Comparison of ENCODE assay signal across 29 cellular contexts in the genomic region with DNA sequence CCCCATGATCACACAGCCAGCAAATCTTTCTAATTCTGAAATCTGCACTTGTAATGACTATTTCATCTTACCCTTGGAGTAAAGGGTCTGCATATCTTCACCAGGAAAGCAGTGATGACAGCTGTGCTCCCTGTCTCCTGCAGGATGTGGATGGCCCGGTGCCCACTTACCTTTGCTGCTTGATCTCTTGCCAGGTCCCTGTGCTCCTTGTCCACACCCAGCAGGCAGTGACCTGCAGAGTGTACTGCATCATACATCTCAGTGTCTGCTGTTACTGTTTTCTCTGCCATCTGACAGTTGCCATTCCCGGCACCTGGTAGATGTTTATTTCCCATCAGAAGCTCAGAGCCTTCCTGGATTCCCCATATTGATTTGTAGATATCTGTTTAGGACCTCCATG.
"Had no signal": no experiment of that assay in that cellular context is flagged by ENCODE, and none has a peak within 500 bp of the region (broad histone marks: within the 10 kb centered on the region; RNA-seq: fewer than 3 reads in every experiment).

No MANE protein-coding gene starts in this region.

- H3K9me3 ChIP-seq: thyroid gland, upper lobe of right lung had no signal

- H3K4me2 ChIP-seq: smooth muscle cell had no signal

- ATAC-seq: activated CD8-positive, alpha-beta memory T cell treated with anti-CD3 and anti-CD28 coated beads, Interleukin-2, amount 10 ng/mL, durations not matched to agents 7 days and 5 days; activated CD8-positive, alpha-beta T cell treated with anti-CD3 and anti-CD28 coated beads for 36 hours; activated naive CD8-positive, alpha-beta T cell treated with anti-CD3 and anti-CD28 coated beads, Interleukin-2, amount 50 U/mL, for 24 hours; esophagus mucosa; foreskin keratinocyte; heart left ventricle; left lung; lower lobe of right lung; natural killer cell; stimulated activated memory B cell treated with anti-CD40 and anti-IgM and Interleukin-4, amounts not matched to agents 10 μg/mL and 1 μg/mL and 100 μg/mL, for 72 hours; stimulated activated naive CD8-positive, alpha-beta T cell treated with anti-CD3 and anti-CD28 coated beads, Interleukin-15, amount 100 ng/mL, for 72 hours; upper lobe of right lung had no signal

- H3K4me3 ChIP-seq: breast epithelium, heart left ventricle, left lung, lower lobe of right lung, right atrium auricular region, smooth muscle cell, thyroid gland, upper lobe of right lung had no signal

- DNase-seq: activated B cell treated with CpG ODN at 0.5 μM for 24 hours; activated CD4-positive, alpha-beta T cell treated with anti-CD3 and anti-CD28 coated beads, Interleukin-2, amount 50 U/mL, for 1 hour; activated CD8-positive, alpha-beta memory T cell treated with anti-CD3 and anti-CD28 coated beads, Interleukin-2, amount 10 ng/mL, durations not matched to agents 7 days and 5 days; activated CD8-positive, alpha-beta T cell treated with anti-CD3 and anti-CD28 coated beads for 36 hours; activated naive CD8-positive, alpha-beta T cell treated with anti-CD3 and anti-CD28 coated beads, Interleukin-2, amount 50 U/mL, for 24 hours; activated T-cell treated with anti-CD3 and anti-CD28 coated beads, Interleukin-2, amount 50 U/mL, for 48 hours; amygdala; endodermal cell; foreskin keratinocyte; heart left ventricle; hypothalamus; immature natural killer cell; kidney; left lung; lower lobe of right lung; mesenchymal stem cell; natural killer cell; stimulated activated CD4-positive, alpha-beta T cell treated with anti-CD3 and anti-CD28 coated beads, Interleukin-1b, Interleukin-23, amount 100 ng/mL, for 48 hours; stimulated activated CD4-positive, alpha-beta T cell treated with anti-CD3 and anti-CD28 coated beads, Interleukin-4, amount 100 ng/mL, for 4 hours; stimulated activated CD8-positive, alpha-beta memory T cell treated with anti-CD3 and anti-CD28 coated beads, Interleukin-4, amount 100 ng/mL, for 48 hours; stimulated activated naive CD8-positive, alpha-beta T cell treated with anti-CD3 and anti-CD28 coated beads, Interleukin-15, amount 100 ng/mL, for 72 hours; substantia nigra; upper lobe of right lung had no signal

- H3K4me1 ChIP-seq: breast epithelium, foreskin keratinocyte, heart left ventricle, left lung, lower lobe of right lung, right atrium auricular region, thyroid gland, upper lobe of right lung had no signal

- H3K27ac ChIP-seq: breast epithelium, foreskin keratinocyte, heart left ventricle, left lung, lower lobe of right lung, right atrium auricular region, thyroid gland, upper lobe of right lung had no signal

- H3K27me3 ChIP-seq: breast epithelium, heart left ventricle, left lung, right atrium auricular region, thyroid gland, upper lobe of right lung had no signal

- H3K36me3 ChIP-seq: breast epithelium, heart left ventricle, left lung, lower lobe of right lung, right atrium auricular region, thyroid gland, upper lobe of right lung had no signal
